Comparison of ENCODE assay signal across 8 cellular contexts in the genomic region with DNA sequence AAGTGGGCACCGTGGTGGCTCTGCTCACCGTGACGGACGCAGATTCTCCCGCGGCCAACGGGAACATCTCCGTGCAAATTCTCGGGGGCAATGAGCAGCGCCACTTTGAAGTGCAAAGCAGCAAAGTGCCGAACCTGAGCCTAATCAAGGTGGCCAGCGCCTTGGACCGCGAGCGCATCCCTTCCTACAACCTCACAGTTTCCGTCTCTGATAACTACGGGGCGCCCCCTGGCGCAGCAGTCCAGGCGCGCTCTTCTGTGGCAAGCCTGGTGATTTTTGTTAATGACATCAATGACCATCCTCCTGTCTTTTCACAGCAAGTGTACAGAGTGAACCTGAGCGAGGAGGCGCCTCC. TPM values are rescaled to one million over a fixed set of nuclear protein-coding genes. Genes with fewer than 3 reads are reported as not detected.
DNase-seq lines count a peak whose midpoint lies in the region; ATAC-seq and TF ChIP-seq lines count a peak whose summit lies in the region.

No MANE protein-coding gene starts in this region.

- peaks cover 9% of the 10 kb centered on the region for H3K9me3 Mint-ChIP-seq in glutamatergic neuron (ENCODE audit: unreplicated experiment)

- H3K27me3 Mint-ChIP-seq in glutamatergic neuron (ENCODE audit: unreplicated experiment) = peaks cover 18% of the 10 kb centered on the region

- DNase-seq in ELF-1 (ENCODE audit: low read depth, low spot score) = peak; percentile 78
- peak; percentile 57 for DNase-seq in SK-N-SH
- DNase-seq in glutamatergic neuron = peak; percentile 74
- DNase-seq in NCI-H187 (lab: John Stamatoyannopoulos, UW) = no peak
- no peak for DNase-seq in MV-4-11 (lab: John Stamatoyannopoulos, UW)

- TF ChIP-seq EP300 in SK-N-SH (IDR thresholded peaks at IDR 0.05; ENCODE audit: borderline replicate concordance in 1 of 2, low read depth in 1 of 2, low read length in 1 of 2) = no peak

- no peaks in the 10 kb centered on the region for H3K36me3 Mint-ChIP-seq in glutamatergic neuron (ENCODE audit: unreplicated experiment)

- peak overlapping the region in 1 of 2 experiments; percentile 47; a peak in 2 of 4 replicates for H3K27ac ChIP-seq in SK-N-SH (ENCODE audit: low read depth in 2 of 2, low read length in 1 of 2)
- H3K27ac ChIP-seq in neutrophil = no peak overlapping the region

- H4K20me1 ChIP-seq in SK-N-SH (ENCODE audit: insufficient read depth) = peaks cover 11% of the 10 kb centered on the region; the same call in 1 of the 2 replicates

- H3K9me2 ChIP-seq in SK-N-SH = no peaks in the 10 kb centered on the region

- H3K9ac ChIP-seq in SK-N-SH = peak overlapping the region; percentile 89; the same call in 1 of the 2 replicates

- 7% methylated on average over 17 of the region's 23 CpGs for WGBS in SK-N-SH (ENCODE audit: low lambda C conversion rate)

- peak; percentile 55 for TF ChIP-seq RAD21 in SK-N-SH (IDR thresholded peaks at IDR 0.05; ENCODE audit: low read length)

- H3K4me2 ChIP-seq in SK-N-SH = peak overlapping the region; percentile 91

- H2AFZ ChIP-seq in SK-N-SH (ENCODE audit: low read depth) = peak overlapping the region; percentile 62; the same call in 1 of the 2 replicates

- ATAC-seq in GM18520 (IDR thresholded peaks at IDR 0.05; ENCODE audit: unreplicated experiment) = no peak
- no peak for ATAC-seq in GM21529 (IDR thresholded peaks at IDR 0.05; ENCODE audit: unreplicated experiment)

- peaks cover 9 to 29% of the 10 kb centered on the region in 2 experiments for H3K36me3 ChIP-seq in SK-N-SH (replicated peaks in 1 of 2; ENCODE audit: control insufficient read depth in 1 of 2, insufficient read depth in 2 of 2, low read length in 1 of 2)
- no peaks in the 10 kb centered on the region for H3K36me3 ChIP-seq in neutrophil

- H3K4me1 Mint-ChIP-seq in glutamatergic neuron (ENCODE audit: low read depth, unreplicated experiment) = peaks cover 2% of the 10 kb centered on the region

- peak; percentile 70 for TF ChIP-seq CTCF in SK-N-SH (IDR thresholded peaks at IDR 0.05)
- TF ChIP-seq CTCF in glutamatergic neuron (IDR thresholded peaks at IDR 0.05; ENCODE audit: partially characterized antibody, unreplicated experiment) = peak; percentile 43
- no peak for TF ChIP-seq CTCF in neutrophil (IDR thresholded peaks at IDR 0.05)

- CTCF ChIA-PET in SK-N-SH (lab: Yijun Ruan, JAX) = interaction anchor here (0.8 to 2.6 kb wide), 11 partner anchors 10 to 1286 kb away, joined by 3 to 10 read pairs (median 3); no protein-coding TSS in a partner anchor

- peaks cover 27% of the 10 kb centered on the region for H3F3A ChIP-seq in SK-N-SH (replicated peaks; ENCODE audit: insufficient read depth)

- no peaks in the 10 kb centered on the region for H3K9me3 ChIP-seq in SK-N-SH
- no peaks in the 10 kb centered on the region for H3K9me3 ChIP-seq in neutrophil

- H3K27ac Mint-ChIP-seq in glutamatergic neuron (ENCODE audit: unreplicated experiment) = peak overlapping the region; percentile 15

- H3K4me3 Mint-ChIP-seq in glutamatergic neuron (ENCODE audit: unreplicated experiment) = peak overlapping the region; percentile 91

- peaks cover 5 to 28% of the 10 kb centered on the region in 2 experiments; a peak in 3 of 4 replicates for H3K4me1 ChIP-seq in SK-N-SH (ENCODE audit: control insufficient read depth in 1 of 2, insufficient read depth in 2 of 2, low read depth in 1 of 2, low read length in 1 of 2)
- H3K4me1 ChIP-seq in neutrophil (ENCODE audit: control insufficient read depth in 1 of 2, insufficient read depth in 1 of 2, low read depth in 1 of 2, low read length in 1 of 2) = peaks cover 17 to 30% of the 10 kb centered on the region in 2 experiments

- peak overlapping the region; percentile 93 to 100 for H3K4me3 ChIP-seq in SK-N-SH (ENCODE audit: low read depth in 2 of 2, low read length in 1 of 2)
- H3K4me3 ChIP-seq in neutrophil (ENCODE audit: low read depth in 1 of 2, low read length in 1 of 2) = peak overlapping the region; percentile 4 to 27

- H3K27me3 ChIP-seq in SK-N-SH (ENCODE audit: insufficient read depth) (no peaks in the 10 kb centered on the region), neutrophil (peaks cover 83% of the 10 kb centered on the region)

- POLR2A ChIA-PET in SK-N-SH (lab: Yijun Ruan, JAX) = no interaction called here

- H3K79me2 ChIP-seq in SK-N-SH (ENCODE audit: insufficient read depth) = peaks cover 58% of the 10 kb centered on the region

TF ChIP-seq in SK-N-SH, 30 proteins besides CTCF, POLR2A, EP300 and RAD21:
- TF ChIP-seq SMC3 (IDR thresholded peaks at IDR 0.05; ENCODE audit: low read depth, low read length) = peak; percentile 41; the same call in 1 of the 2 replicates
- TF ChIP-seq MAX (IDR thresholded peaks at IDR 0.05; ENCODE audit: low read depth) = peak; percentile 72
- TF ChIP-seq USF1 (IDR thresholded peaks at IDR 0.05; ENCODE audit: borderline replicate concordance, low read depth) = no peak
- no peak for TF ChIP-seq RXRA (IDR thresholded peaks at IDR 0.05; ENCODE audit: borderline replicate concordance, low read depth)
- peak; percentile 7 for TF ChIP-seq CHD2 (IDR thresholded peaks at IDR 0.05; ENCODE audit: low read length, partially characterized antibody)

RNA-seq across cellular contexts. Expression of gene FAT4, which starts 2.7 kb away (rescaled TPM):
- 6.6 and 8.7 TPM in 2 replicates for polyA plus RNA-seq in SK-N-SH (2012; rRNA removed)
- 7.7 and 8.7 TPM in 2 replicates for polyA plus RNA-seq in SK-N-SH (2012; cell fraction: cytosol; rRNA removed)
- polyA plus RNA-seq in SK-N-SH (2012; cell fraction: nucleus; rRNA removed) = 7.6 and 13.7 TPM in 2 replicates
- total RNA-seq in glutamatergic neuron (ENCODE audit: unreplicated experiment) = 6.8 TPM

Comparison
In these comparisons a context has a peak if more than half of its experiments do, and no peak if none do; other contexts are left out.
1. DNase-seq: peak in ELF-1 (single experiment), SK-N-SH (single experiment) and glutamatergic neuron (single experiment); none in NCI-H187 (0 of 2) and MV-4-11 (single experiment).